In the genomic region with DNA sequence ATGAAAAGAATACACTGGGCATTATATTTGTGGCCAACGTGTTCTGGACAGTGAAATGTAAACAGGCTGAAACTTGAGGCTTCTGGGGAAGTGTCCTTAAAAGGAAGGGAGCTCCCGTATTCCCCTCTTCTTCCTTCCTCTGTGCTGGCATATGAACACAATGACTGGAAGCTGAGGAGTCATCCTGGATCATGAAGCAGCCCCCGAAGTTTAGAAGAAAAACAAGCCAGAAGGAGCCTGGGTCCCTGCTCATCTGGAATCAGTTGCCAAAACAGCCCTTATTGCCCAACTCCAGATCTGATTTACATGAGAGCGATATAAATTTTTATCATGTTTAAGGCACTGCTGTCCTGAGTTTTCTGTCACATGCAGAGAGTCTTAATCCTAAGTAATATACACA, we compare ENCODE assay signal across 1 cellular context.
TF ChIP-seq lines count a peak whose summit lies in the region.

No MANE protein-coding gene starts in this region.

TF ChIP-seq in HepG2, 621 proteins besides CTCF, POLR2A, EP300 and RAD21 (continued from another document):
- TF ChIP-seq ZXDC (CRISPR knock-in tag; IDR thresholded peaks at IDR 0.05) = no peak
- no peak for TF ChIP-seq MZF1 (CRISPR knock-in tag; IDR thresholded peaks at IDR 0.05; ENCODE audit: borderline replicate concordance)
- TF ChIP-seq KAT2B (IDR thresholded peaks at IDR 0.05; ENCODE audit: borderline replicate concordance, low read depth, low read length) = no peak
- TF ChIP-seq ZNF562 (CRISPR knock-in tag; IDR thresholded peaks at IDR 0.05; ENCODE audit: borderline replicate concordance) = no peak
- no peak for TF ChIP-seq KLF15 (CRISPR knock-in tag; IDR thresholded peaks at IDR 0.05; ENCODE audit: borderline replicate concordance)
- TF ChIP-seq ZNF709 (CRISPR knock-in tag; IDR thresholded peaks at IDR 0.05) = no peak
- no peak for TF ChIP-seq SKIL (CRISPR knock-in tag; IDR thresholded peaks at IDR 0.05; ENCODE audit: borderline replicate concordance)
- TF ChIP-seq ZBTB21 (CRISPR knock-in tag; IDR thresholded peaks at IDR 0.05) = no peak
- no peak for TF ChIP-seq ZNF225 (CRISPR knock-in tag; IDR thresholded peaks at IDR 0.05)
- TF ChIP-seq RBM39 (IDR thresholded peaks at IDR 0.05; ENCODE audit: low read depth, low read length, poor library complexity, severe bottlenecking) = no peak
- no peak for TF ChIP-seq ZFP36 (IDR thresholded peaks at IDR 0.05; ENCODE audit: borderline replicate concordance, low read depth, low read length, partially characterized antibody)
